ENCODE assay signal across 9 cellular contexts in the genomic region with DNA sequence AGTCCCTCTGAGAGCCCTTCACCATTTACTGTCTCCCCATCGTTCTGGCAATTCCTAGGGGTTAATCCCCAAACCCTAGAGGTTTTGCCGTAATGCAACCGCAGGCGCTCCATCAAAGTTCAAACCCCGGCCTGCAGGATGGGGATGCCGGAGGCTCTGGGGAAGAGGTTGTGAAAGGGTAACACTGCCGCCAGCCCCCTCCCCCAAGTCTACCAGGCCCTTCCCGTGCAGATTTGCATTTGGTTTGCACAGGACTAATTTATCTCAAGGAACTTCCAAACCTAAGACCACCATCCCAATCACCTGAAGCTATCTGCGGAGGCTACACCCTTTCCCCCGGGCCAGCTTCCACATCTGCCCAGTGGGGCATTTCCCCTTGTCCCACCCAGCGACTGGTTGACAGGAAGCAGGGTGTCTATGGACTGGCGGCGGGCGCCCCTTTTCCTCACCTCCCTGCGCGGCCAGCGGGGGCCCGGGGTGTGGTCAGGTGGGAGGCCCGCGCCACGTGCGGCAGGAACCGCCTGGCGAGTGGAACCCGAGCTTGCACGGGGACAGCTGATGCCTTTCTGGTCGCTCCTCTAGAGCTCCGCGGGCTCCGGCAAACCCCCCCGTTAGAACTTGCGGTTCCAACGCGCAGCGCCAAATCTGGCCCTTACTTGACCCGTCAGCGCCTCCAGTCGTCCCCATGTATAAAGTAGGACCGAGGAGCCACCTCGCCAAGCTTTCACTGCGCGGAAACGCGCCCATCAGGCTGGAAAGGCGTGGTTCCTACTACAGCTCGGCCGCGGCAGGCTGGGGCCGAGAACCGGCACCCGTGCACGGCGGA. TPM values are rescaled to one million over a fixed set of nuclear protein-coding genes. Genes with fewer than 3 reads are reported as not detected.
DNase-seq lines count a peak whose midpoint lies in the region; ATAC-seq lines count a peak whose summit lies in the region.
"Had no signal": no experiment of that assay in that cellular context is flagged by ENCODE, and none has a peak within 500 bp of the region (broad histone marks: within the 10 kb centered on the region; RNA-seq: fewer than 3 reads in every experiment).

No MANE protein-coding gene starts in this region.

- H4K91ac ChIP-seq in trophoblast cell (ENCODE audit: low read depth, low read length) = no peak overlapping the region

- H3K27ac ChIP-seq in trophoblast cell (ENCODE audit: low read depth, low read length) (no peak overlapping the region), caudate nucleus (ENCODE audit: low read depth, low read length) (no peak overlapping the region)

- no peak overlapping the region for H4K8ac ChIP-seq in trophoblast cell (ENCODE audit: low read depth, low read length)

- H3K27me3 ChIP-seq in trophoblast cell (ENCODE audit: insufficient read depth, low read length) = peaks cover 15% of the 10 kb centered on the region

- no peak overlapping the region for H3K23ac ChIP-seq in trophoblast cell (ENCODE audit: low read length)

- no peak overlapping the region for H3K4ac ChIP-seq in trophoblast cell (ENCODE audit: low read depth, low read length)

- H3K14ac ChIP-seq in trophoblast cell (ENCODE audit: low read length) = no peak overlapping the region

- WGBS in trophoblast cell (ENCODE audit: extremely low coverage, insufficient coverage, insufficient read length) = no CpG with 5 or more reads among the region's 53 CpGs

- H2BK12ac ChIP-seq in trophoblast cell (ENCODE audit: low read length) = no peak overlapping the region

- peaks cover 0 to 7% of the 10 kb centered on the region in 2 experiments for H3K4me1 ChIP-seq in trophoblast cell (ENCODE audit: control insufficient read depth in 1 of 2, insufficient read depth in 2 of 2, low read length in 2 of 2)

- no peak overlapping the region for H3K18ac ChIP-seq in trophoblast cell (ENCODE audit: low read length)

- no peak overlapping the region for H3K9ac ChIP-seq in trophoblast cell (ENCODE audit: low read length)

- no peaks in the 10 kb centered on the region for H3K9me3 ChIP-seq in trophoblast cell (ENCODE audit: insufficient read depth, low read depth, low read length)

- peak overlapping the region; percentile 54 for H3K4me2 ChIP-seq in trophoblast cell (ENCODE audit: low read length)

- H2AFZ ChIP-seq in trophoblast cell (ENCODE audit: insufficient read depth, low read length, poor library complexity) = no peak overlapping the region

- no peak overlapping the region for H3K4me3 ChIP-seq in trophoblast cell (ENCODE audit: low read depth, low read length)

- H3K79me1 ChIP-seq in trophoblast cell (ENCODE audit: low read length) = no peaks in the 10 kb centered on the region

- H3K79me2 ChIP-seq in trophoblast cell (ENCODE audit: control insufficient read depth, insufficient read depth, low read length, poor library complexity) = no peaks in the 10 kb centered on the region

- no peak overlapping the region for H2BK120ac ChIP-seq in trophoblast cell (ENCODE audit: insufficient read depth, low read length, poor library complexity)

- H2BK5ac ChIP-seq in trophoblast cell (ENCODE audit: low read depth, low read length, poor library complexity) = no peak overlapping the region

- peaks cover 9 to 10% of the 10 kb centered on the region in 2 experiments for H3K36me3 ChIP-seq in trophoblast cell (ENCODE audit: control insufficient read depth in 1 of 2, insufficient read depth in 2 of 2, low read length in 2 of 2)

- ATAC-seq in esophagus mucosa = peak; percentile 61
- ATAC-seq in HG03159 (IDR thresholded peaks at IDR 0.05; ENCODE audit: unreplicated experiment) = no peak

- DNase-seq in EH (ENCODE audit: low read depth) (peak; percentile 49), NCI-H748 (lab: John Stamatoyannopoulos, UW; ENCODE audit: unreplicated experiment) (peak; percentile 74), trophoblast cell (peak; percentile 32 to 60), NCI-H128 (lab: John Stamatoyannopoulos, UW; ENCODE audit: unreplicated experiment) (no peak), dedifferentiated amniotic fluid mesenchymal stem cell (ENCODE audit: extremely low spot score) (no peak), caudate nucleus (lab: John Stamatoyannopoulos, UW) (no peak)

- H2AK5ac ChIP-seq in trophoblast cell (ENCODE audit: low read length) = no peak overlapping the region

- no peak overlapping the region for H4K12ac ChIP-seq in trophoblast cell (ENCODE audit: low read depth, low read length)

RNA-seq across cellular contexts. Expression of gene SLC4A11, which starts 9.4 kb away (rescaled TPM):
- total RNA-seq in esophagus mucosa = 20.0 TPM
- 3.6 and 4.4 TPM in 2 replicates for polyA plus RNA-seq in trophoblast cell (2013)
- polyA plus RNA-seq: IgD-negative memory B cell had no signal

RNA-seq across cellular contexts. Expression of gene ITPA, which starts 39.1 kb away (rescaled TPM):
- total RNA-seq in esophagus mucosa = 60.6 TPM
- polyA plus RNA-seq in trophoblast cell (2013) = 39.0 and 40.4 TPM in 2 replicates

RNA-seq across cellular contexts. Expression of gene DDRGK1, which starts 43.9 kb away (rescaled TPM):
- total RNA-seq in esophagus mucosa = 47.8 TPM
- 43.7 and 45.6 TPM in 2 replicates for polyA plus RNA-seq in trophoblast cell (2013)

Comparison
In these comparisons a context has a peak if more than half of its experiments do, and no peak if none do; other contexts are left out.
1. DNase-seq: peak in EH (single experiment), NCI-H748 (single experiment) and trophoblast cell (2 of 2); none in NCI-H128 (single experiment), dedifferentiated amniotic fluid mesenchymal stem cell (single experiment) and caudate nucleus (0 of 61).